Comparison of ENCODE assay signal across 15 cellular contexts in genomic region chr2:66562337-66562685, GRCh38.
DNase-seq lines count a peak whose midpoint lies in the region; ATAC-seq and TF ChIP-seq lines count a peak whose summit lies in the region.
"Had no signal": no experiment of that assay in that cellular context is flagged by ENCODE, and none has a peak within 500 bp of the region (broad histone marks: within the 10 kb centered on the region; RNA-seq: fewer than 3 reads in every experiment).

No MANE protein-coding gene starts in this region.

- H3K27me3 ChIP-seq in KMS-11 (ENCODE audit: insufficient read depth, low read depth), result no peaks in the 10 kb centered on the region
- H3K27me3 ChIP-seq in thyroid gland, result peaks cover 3% of the 10 kb centered on the region
- H3K27me3 ChIP-seq: MG63 had no signal

- H3K9me3 Mint-ChIP-seq in endothelial cell (ENCODE audit: unreplicated experiment) (no peaks in the 10 kb centered on the region), nephron progenitor cell (no peaks in the 10 kb centered on the region)

- 82 to 87% methylated on average over 1 of the region's 1 CpG for WGBS in thyroid gland, 2 donors

- peak overlapping the region; percentile 61 for H3K4me2 ChIP-seq in KMS-11

- DNase-seq in endothelial cell (ENCODE audit: low spot score), result no peak
- DNase-seq in nephron progenitor cell, result no peak
- no peak for DNase-seq in thyroid gland
- DNase-seq in T-helper 1 cell, result no peak
- no peak for DNase-seq in stimulated activated CD4-positive, alpha-beta T cell treated with anti-CD3 and anti-CD28 coated beads, Interleukin-4, amount 100 ng/mL, for 4 hours
- DNase-seq: NCI-H1092 treated with DMSO at 0.1 percent for 48 hours, NCI-H1930, NCI-H2171 treated with DMSO at 0.1 percent for 48 hours, NCI-H82, SHP77 had no signal

- H3K4me3 ChIP-seq in KMS-11 (IDR thresholded peaks at IDR 0.05; ENCODE audit: insufficient read depth, low read depth, low read length) (no peak overlapping the region), thyroid gland (replicated peaks in 1 of 3) (no peak overlapping the region)
- H3K4me3 ChIP-seq: MG63 had no signal

- H4K20me1 ChIP-seq in KMS-11 (ENCODE audit: insufficient read depth), result no peaks in the 10 kb centered on the region

- no peaks in the 10 kb centered on the region for H3K79me2 ChIP-seq in KMS-11 (ENCODE audit: insufficient read depth, low read depth)

- no peak for ATAC-seq in GM18502 (IDR thresholded peaks at IDR 0.05; ENCODE audit: poor library complexity, unreplicated experiment)
- ATAC-seq: HCT116 had no signal

- H3K27ac Mint-ChIP-seq in endothelial cell (ENCODE audit: unreplicated experiment), result peak overlapping the region; percentile 96
- peak overlapping the region; percentile 99 for H3K27ac Mint-ChIP-seq in nephron progenitor cell

- no peaks in the 10 kb centered on the region for H3K27me3 Mint-ChIP-seq in endothelial cell (ENCODE audit: unreplicated experiment)
- H3K27me3 Mint-ChIP-seq in nephron progenitor cell (ENCODE audit: low read depth, poor library complexity), result no peaks in the 10 kb centered on the region

- intact Hi-C loops in thyroid gland (cut with DNase I), result no loop called here

- TF ChIP-seq CTCF in KMS-11 (conservative IDR thresholded peaks at IDR 0.05; ENCODE audit: low read depth, low read length) (no peak), endothelial cell (IDR thresholded peaks at IDR 0.05; ENCODE audit: unreplicated experiment) (no peak), nephron progenitor cell (IDR thresholded peaks at IDR 0.05) (no peak), thyroid gland (IDR thresholded peaks at IDR 0.05) (no peak)

- H3K4me3 Mint-ChIP-seq in endothelial cell (ENCODE audit: unreplicated experiment), result no peak overlapping the region
- peak overlapping the region; percentile 74 for H3K4me3 Mint-ChIP-seq in nephron progenitor cell

- H3K36me3 ChIP-seq in KMS-11 (ENCODE audit: insufficient read depth), result no peaks in the 10 kb centered on the region
- H3K36me3 ChIP-seq in thyroid gland, result no peaks in the 10 kb centered on the region
- H3K36me3 ChIP-seq: MG63 had no signal

- H3K36me3 Mint-ChIP-seq in endothelial cell (ENCODE audit: low read depth, unreplicated experiment) (no peaks in the 10 kb centered on the region), nephron progenitor cell (ENCODE audit: low read depth) (peaks cover 46% of the 10 kb centered on the region)

- H3K27ac ChIP-seq in KMS-11 (peak overlapping the region; percentile 18; the same call in 1 of the 2 replicates), thyroid gland (no peak overlapping the region)
- H3K27ac ChIP-seq: C4-2B had no signal

- H3K4me1 Mint-ChIP-seq in endothelial cell (ENCODE audit: unreplicated experiment) (peaks cover 16% of the 10 kb centered on the region), nephron progenitor cell (peaks cover 73% of the 10 kb centered on the region)

- no peak for TF ChIP-seq POLR2A in thyroid gland (IDR thresholded peaks at IDR 0.05)

- H3K9ac ChIP-seq in KMS-11, result no peak overlapping the region; the same call in 1 of the 2 replicates

- no peaks in the 10 kb centered on the region for H3K9me3 ChIP-seq in thyroid gland
- H3K9me3 ChIP-seq: MG63 had no signal

- H2AFZ ChIP-seq in KMS-11 (ENCODE audit: low read depth), result no peak overlapping the region

- H3K4me1 ChIP-seq in KMS-11 (ENCODE audit: low read depth, poor library complexity, severe bottlenecking), result peaks cover 44% of the 10 kb centered on the region
- H3K4me1 ChIP-seq in thyroid gland, result peaks cover 0 to 3% of the 10 kb centered on the region in 2 donors
